Comparison of ENCODE assay signal across 9 cellular contexts in the genomic region with DNA sequence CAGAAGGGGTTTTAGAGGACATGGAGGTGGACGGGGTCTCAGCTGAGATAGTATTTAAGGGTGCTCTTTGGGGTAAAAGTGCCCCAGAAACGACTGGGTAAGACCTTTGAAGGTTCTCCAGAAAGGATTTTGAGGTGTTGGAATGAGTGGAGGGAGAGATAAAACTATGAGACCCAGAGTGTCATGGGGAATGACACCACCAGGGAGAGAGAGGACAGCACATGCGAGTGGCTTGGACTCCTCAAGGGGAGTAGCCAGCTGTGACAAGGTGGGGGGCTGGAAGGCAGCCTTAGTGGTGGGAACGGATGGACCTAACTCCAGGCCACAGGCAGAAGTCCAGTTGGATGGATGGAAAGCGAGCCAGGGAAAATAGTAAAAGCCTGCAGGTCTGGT. TPM values are rescaled to one million over a fixed set of nuclear protein-coding genes. Genes with fewer than 3 reads are reported as not detected.
DNase-seq lines count a peak whose midpoint lies in the region; ATAC-seq lines count a peak whose summit lies in the region.
"Had no signal": no experiment of that assay in that cellular context is flagged by ENCODE, and none has a peak within 500 bp of the region (broad histone marks: within the 10 kb centered on the region; RNA-seq: fewer than 3 reads in every experiment).

No MANE protein-coding gene starts in this region.

- peak overlapping the region; percentile 71 to 72 for H3K4me3 Mint-ChIP-seq in activated T-cell treated with anti-CD3 and anti-CD28 coated beads, Interleukin-2, amount 50 U/mL, for 72 hours
- no peak overlapping the region for H3K4me3 Mint-ChIP-seq in activated CD4-positive, alpha-beta memory T cell treated with anti-CD3 and anti-CD28 coated beads for 36 hours
- peak overlapping the region in 2 of 5 donors; percentile 31 to 66 for H3K4me3 Mint-ChIP-seq in immature natural killer cell
- H3K4me3 Mint-ChIP-seq in stimulated activated naive CD8-positive, alpha-beta T cell treated with anti-CD3 and anti-CD28 coated beads, Interleukin-15, amount 100 ng/mL, for 72 hours = peak overlapping the region; percentile 58 to 64

- intact Hi-C loops in activated CD4-positive, alpha-beta memory T cell treated with anti-CD3 and anti-CD28 coated beads for 36 hours (cut with micrococcal nuclease) = loop anchor here (5.0 kb wide), 1 partner anchor 67 kb away; the partner anchor contains the start of genes KIAA0753 and TXNDC17

- H3K27me3 Mint-ChIP-seq in activated T-cell treated with anti-CD3 and anti-CD28 coated beads, Interleukin-2, amount 50 U/mL, for 72 hours (ENCODE audit: low read depth) = no peaks in the 10 kb centered on the region
- no peaks in the 10 kb centered on the region for H3K27me3 Mint-ChIP-seq in activated CD4-positive, alpha-beta memory T cell treated with anti-CD3 and anti-CD28 coated beads for 36 hours
- peaks cover 0 to 3% (median 0%) of the 10 kb centered on the region in 3 donors for H3K27me3 Mint-ChIP-seq in immature natural killer cell (ENCODE audit: low read depth in 3 of 3)
- no peaks in the 10 kb centered on the region for H3K27me3 Mint-ChIP-seq in stimulated activated naive CD8-positive, alpha-beta T cell treated with anti-CD3 and anti-CD28 coated beads, Interleukin-15, amount 100 ng/mL, for 72 hours

- H3K27ac Mint-ChIP-seq in activated T-cell treated with anti-CD3 and anti-CD28 coated beads, Interleukin-2, amount 50 U/mL, for 72 hours = peak overlapping the region; percentile 26
- peak overlapping the region; percentile 7 for H3K27ac Mint-ChIP-seq in activated CD4-positive, alpha-beta memory T cell treated with anti-CD3 and anti-CD28 coated beads for 36 hours
- H3K27ac Mint-ChIP-seq in immature natural killer cell = peak overlapping the region in 4 of 6 donors; percentile 1 to 72 (median 16)
- H3K27ac Mint-ChIP-seq in stimulated activated naive CD8-positive, alpha-beta T cell treated with anti-CD3 and anti-CD28 coated beads, Interleukin-15, amount 100 ng/mL, for 72 hours = peak overlapping the region; percentile 20 to 75

- H3K4me1 Mint-ChIP-seq in activated T-cell treated with anti-CD3 and anti-CD28 coated beads, Interleukin-2, amount 50 U/mL, for 72 hours (ENCODE audit: low read depth) = peaks cover 21% of the 10 kb centered on the region
- H3K4me1 Mint-ChIP-seq in activated CD4-positive, alpha-beta memory T cell treated with anti-CD3 and anti-CD28 coated beads for 36 hours (ENCODE audit: low read depth) = peaks cover 15% of the 10 kb centered on the region
- peaks cover 16 to 18% of the 10 kb centered on the region in 2 donors for H3K4me1 Mint-ChIP-seq in immature natural killer cell
- peaks cover 37% of the 10 kb centered on the region for H3K4me1 Mint-ChIP-seq in stimulated activated naive CD8-positive, alpha-beta T cell treated with anti-CD3 and anti-CD28 coated beads, Interleukin-15, amount 100 ng/mL, for 72 hours

- peaks cover 0 to 2% of the 10 kb centered on the region in 2 donors for H3K36me3 Mint-ChIP-seq in activated T-cell treated with anti-CD3 and anti-CD28 coated beads, Interleukin-2, amount 50 U/mL, for 72 hours (ENCODE audit: insufficient read depth in 2 of 2)
- peaks cover 7% of the 10 kb centered on the region for H3K36me3 Mint-ChIP-seq in activated CD4-positive, alpha-beta memory T cell treated with anti-CD3 and anti-CD28 coated beads for 36 hours
- H3K36me3 Mint-ChIP-seq in immature natural killer cell = peaks cover 6 to 22% (median 10%) of the 10 kb centered on the region in 3 donors

- POLR2A ChIA-PET in activated CD4-positive, alpha-beta memory T cell treated with anti-CD3 and anti-CD28 coated beads for 36 hours (lab: Charles Lee) = no interaction called here

- peak; percentile 14 to 23 for ATAC-seq in activated T-cell treated with anti-CD3 and anti-CD28 coated beads, Interleukin-2, amount 50 U/mL, for 72 hours (replicated peaks in 1 of 2)
- no peak for ATAC-seq in stimulated activated naive CD8-positive, alpha-beta T cell treated with anti-CD3 and anti-CD28 coated beads, Interleukin-15, amount 100 ng/mL, for 72 hours
- ATAC-seq in GM21723 (IDR thresholded peaks at IDR 0.05; ENCODE audit: unreplicated experiment) = no peak

- DNase-seq in activated T-cell treated with anti-CD3 and anti-CD28 coated beads, Interleukin-2, amount 50 U/mL, for 72 hours = no peak
- DNase-seq in activated T-cell treated with anti-CD3 and anti-CD28 coated beads, Interleukin-2, amount 50 U/mL, for 1 hour = no peak
- DNase-seq in activated CD4-positive, alpha-beta memory T cell treated with anti-CD3 and anti-CD28 coated beads for 36 hours = no peak
- no peak for DNase-seq in immature natural killer cell
- no peak for DNase-seq in stimulated activated naive CD8-positive, alpha-beta T cell treated with anti-CD3 and anti-CD28 coated beads, Interleukin-15, amount 100 ng/mL, for 72 hours
- DNase-seq in NCI-H1092 (lab: John Stamatoyannopoulos, UW) = no peak
- DNase-seq in NCI-H2029 (lab: John Stamatoyannopoulos, UW) = no peak
- DNase-seq: NCI-H2029 treated with DMSO at 0.1 percent for 48 hours had no signal

- no peaks in the 10 kb centered on the region for H3K9me3 Mint-ChIP-seq in activated T-cell treated with anti-CD3 and anti-CD28 coated beads, Interleukin-2, amount 50 U/mL, for 72 hours
- H3K9me3 Mint-ChIP-seq in activated CD4-positive, alpha-beta memory T cell treated with anti-CD3 and anti-CD28 coated beads for 36 hours = no peaks in the 10 kb centered on the region
- H3K9me3 Mint-ChIP-seq in immature natural killer cell = no peaks in the 10 kb centered on the region
- no peaks in the 10 kb centered on the region for H3K9me3 Mint-ChIP-seq in stimulated activated naive CD8-positive, alpha-beta T cell treated with anti-CD3 and anti-CD28 coated beads, Interleukin-15, amount 100 ng/mL, for 72 hours

- CTCF ChIA-PET in activated CD4-positive, alpha-beta memory T cell treated with anti-CD3 and anti-CD28 coated beads for 36 hours (lab: Charles Lee) = interaction anchor here (1.2 kb wide), 1 partner anchor 103 kb away, joined by 5 read pairs; no protein-coding TSS in a partner anchor

RNA-seq across cellular contexts. Expression of gene PITPNM3, which starts 19.2 kb away (rescaled TPM):
- total RNA-seq in activated T-cell treated with anti-CD3 and anti-CD28 coated beads, Interleukin-2, amount 50 U/mL, for 72 hours = under 1 TPM; 0.70 to 0.81 TPM
- under 1 TPM; 0.41 to 0.48 TPM for total RNA-seq in activated CD4-positive, alpha-beta memory T cell treated with anti-CD3 and anti-CD28 coated beads for 36 hours
- polyA plus RNA-seq in immature natural killer cell = under 1 TPM in 1 of 3 donors, not detected in 2; 0.02 TPM

Comparison
In these comparisons a context has a peak if more than half of its experiments do, and no peak if none do; other contexts are left out.
1. ATAC-seq: peak in activated T-cell treated with anti-CD3 and anti-CD28 coated beads, Interleukin-2, amount 50 U/mL, for 72 hours (2 of 2); none in stimulated activated naive CD8-positive, alpha-beta T cell treated with anti-CD3 and anti-CD28 coated beads, Interleukin-15, amount 100 ng/mL, for 72 hours (single experiment) and GM21723 (single experiment).
2. Peak in every context shown above with its lines, with median percentiles within 50 percentile points of each other: H3K27ac Mint-ChIP-seq.